In the genomic region with DNA sequence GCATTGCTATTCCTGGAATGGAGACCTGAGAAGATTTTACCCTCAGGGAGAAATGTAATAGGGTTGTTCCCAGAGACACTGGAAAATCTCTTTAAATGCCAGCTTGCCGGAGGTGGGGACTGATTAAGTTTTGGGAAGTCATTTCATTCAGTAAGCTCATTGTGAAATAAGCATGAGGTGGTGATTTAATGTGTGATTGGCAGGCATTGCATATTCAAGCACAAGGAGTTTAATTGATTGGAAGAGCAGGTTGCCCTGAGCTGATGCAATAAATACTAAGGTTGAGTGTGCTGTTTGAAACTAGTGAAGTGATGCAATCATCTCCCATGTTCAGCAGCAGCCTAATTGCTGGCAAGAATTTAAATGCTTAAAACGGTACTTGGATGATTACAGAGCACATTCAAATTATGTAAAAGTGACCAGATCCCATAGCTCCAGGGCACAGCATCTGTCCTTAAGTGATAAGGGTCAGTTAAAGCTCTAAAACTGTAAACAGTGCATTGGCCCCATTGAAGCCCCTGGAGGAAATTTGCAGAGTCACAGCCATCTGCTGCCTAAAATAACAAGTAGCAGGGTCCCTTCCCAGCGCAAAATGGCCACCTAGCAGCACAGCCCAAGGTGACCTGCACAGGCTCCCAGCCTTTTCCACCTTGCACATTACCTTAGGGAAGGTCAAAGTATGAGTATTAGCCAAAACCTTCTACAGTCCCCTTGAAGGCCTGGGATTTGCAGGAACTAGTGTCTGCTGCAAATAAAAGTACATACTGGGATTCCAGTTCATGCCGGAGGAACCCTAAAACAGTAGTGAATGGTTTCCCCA, we compare ENCODE assay signal across 8 cellular contexts.
DNase-seq lines count a peak whose midpoint lies in the region.
"Had no signal": no experiment of that assay in that cellular context is flagged by ENCODE, and none has a peak within 500 bp of the region (broad histone marks: within the 10 kb centered on the region; RNA-seq: fewer than 3 reads in every experiment).

No MANE protein-coding gene starts in this region.

- no peak overlapping the region for H3K14ac ChIP-seq in mesenchymal stem cell (ENCODE audit: low read length in 2 of 2)

- H3K36me3 ChIP-seq in adipocyte (ENCODE audit: control insufficient read depth, insufficient read depth, low read length, severe bottlenecking): no peaks in the 10 kb centered on the region
- no peaks in the 10 kb centered on the region for H3K36me3 ChIP-seq in mesenchymal stem cell (ENCODE audit: control insufficient read depth in 1 of 2, insufficient read depth in 2 of 2, low read depth in 1 of 2, low read length in 2 of 2)

- H3K4me1 ChIP-seq in adipocyte (ENCODE audit: control insufficient read depth, insufficient read depth, low read length): peaks cover 26% of the 10 kb centered on the region
- H3K4me1 ChIP-seq in mesenchymal stem cell (ENCODE audit: control insufficient read depth, insufficient read depth, low read depth, low read length): no peaks in the 10 kb centered on the region

- H2BK120ac ChIP-seq in mesenchymal stem cell (ENCODE audit: low read depth, low read length): no peak overlapping the region

- peak overlapping the region in 1 of 2 experiments; percentile 71 for H3K4ac ChIP-seq in mesenchymal stem cell (ENCODE audit: low read depth in 1 of 2, low read length in 2 of 2)

- WGBS in mesenchymal stem cell: 59% methylated on average over 4 of the region's 4 CpGs

- H2BK15ac ChIP-seq in mesenchymal stem cell (ENCODE audit: low read depth, poor library complexity, severe bottlenecking): no peak overlapping the region

- H4K91ac ChIP-seq in mesenchymal stem cell (ENCODE audit: low read length): peak overlapping the region; percentile 93

- H2AFZ ChIP-seq in mesenchymal stem cell (ENCODE audit: low read depth, low read length): no peak overlapping the region

- H3K9ac ChIP-seq in adipocyte (ENCODE audit: low read length) (peak overlapping the region; percentile 48), mesenchymal stem cell (ENCODE audit: low read length) (peak overlapping the region; percentile 64)

- H2BK12ac ChIP-seq in mesenchymal stem cell (ENCODE audit: low read length in 2 of 2): peak overlapping the region in 1 of 2 experiments; percentile 91

- H3K23ac ChIP-seq in mesenchymal stem cell (ENCODE audit: low read length in 2 of 2): no peak overlapping the region

- H3K4me2 ChIP-seq in mesenchymal stem cell (ENCODE audit: low read length, poor library complexity, severe bottlenecking): no peak overlapping the region

- H3K27me3 ChIP-seq in adipocyte (replicated peaks; ENCODE audit: control insufficient read depth, insufficient read depth, low read length) (no peaks in the 10 kb centered on the region), mesenchymal stem cell (ENCODE audit: control insufficient read depth in 1 of 2, insufficient read depth in 1 of 2, low read length in 2 of 2) (peaks cover 0 to 4% of the 10 kb centered on the region in 2 experiments)

- H3K79me1 ChIP-seq in mesenchymal stem cell (replicated peaks; ENCODE audit: low read length, poor library complexity, severe bottlenecking): no peaks in the 10 kb centered on the region

- no peak overlapping the region for H2BK5ac ChIP-seq in mesenchymal stem cell (ENCODE audit: low read depth, low read length, poor library complexity, severe bottlenecking)

- peak overlapping the region; percentile 84 for H4K8ac ChIP-seq in mesenchymal stem cell (ENCODE audit: low read length)

- H3K9me3 ChIP-seq in adipocyte (ENCODE audit: control insufficient read depth, low read length): no peaks in the 10 kb centered on the region
- H3K9me3 ChIP-seq in mesenchymal stem cell (ENCODE audit: control insufficient read depth, low read length): no peaks in the 10 kb centered on the region

- H3K18ac ChIP-seq in mesenchymal stem cell (ENCODE audit: low read depth in 1 of 2, low read length in 2 of 2): peak overlapping the region; percentile 25 to 84

- H2AK5ac ChIP-seq in mesenchymal stem cell (ENCODE audit: low read length, severe bottlenecking): no peak overlapping the region

- H3K4me3 ChIP-seq in adipocyte (ENCODE audit: low read length): peak overlapping the region; percentile 30
- no peak overlapping the region for H3K4me3 ChIP-seq in mesenchymal stem cell (ENCODE audit: insufficient read depth in 1 of 2, low read depth in 1 of 2, low read length in 2 of 2)

- no peak overlapping the region for H3K27ac ChIP-seq in mesenchymal stem cell (ENCODE audit: low read length, poor library complexity, severe bottlenecking)

- DNase-seq in GM03348 (ENCODE audit: low spot score): peak; percentile 76
- DNase-seq in NCI-H1694 treated with DMSO at 0.1 percent for 48 hours (lab: John Stamatoyannopoulos, UW): peak; percentile 19
- DNase-seq in adipocyte (ENCODE audit: low read depth): peak; percentile 96
- DNase-seq in mesenchymal stem cell: peak; percentile 73
- no peak for DNase-seq in stimulated activated CD4-positive, alpha-beta T cell treated with anti-CD3 and anti-CD28 coated beads, Interleukin-1b, Interleukin-23, amount 100 ng/mL, for 48 hours
- DNase-seq in amygdala (lab: John Stamatoyannopoulos, UW): no peak
- no peak for DNase-seq in mucosa of gallbladder (ENCODE audit: low spot score)
- DNase-seq: naive B cell had no signal

Comparison
In these comparisons a context has a peak if more than half of its experiments do, and no peak if none do; other contexts are left out.
1. DNase-seq: peak in GM03348 (single experiment), NCI-H1694 treated with DMSO at 0.1 percent for 48 hours (single experiment), adipocyte (single experiment) and mesenchymal stem cell (single experiment); none in stimulated activated CD4-positive, alpha-beta T cell treated with anti-CD3 and anti-CD28 coated beads, Interleukin-1b, Interleukin-23, amount 100 ng/mL, for 48 hours (single experiment), amygdala (0 of 56) and mucosa of gallbladder (single experiment).